8 cellular contexts compared by ENCODE assay signal in the genomic region with DNA sequence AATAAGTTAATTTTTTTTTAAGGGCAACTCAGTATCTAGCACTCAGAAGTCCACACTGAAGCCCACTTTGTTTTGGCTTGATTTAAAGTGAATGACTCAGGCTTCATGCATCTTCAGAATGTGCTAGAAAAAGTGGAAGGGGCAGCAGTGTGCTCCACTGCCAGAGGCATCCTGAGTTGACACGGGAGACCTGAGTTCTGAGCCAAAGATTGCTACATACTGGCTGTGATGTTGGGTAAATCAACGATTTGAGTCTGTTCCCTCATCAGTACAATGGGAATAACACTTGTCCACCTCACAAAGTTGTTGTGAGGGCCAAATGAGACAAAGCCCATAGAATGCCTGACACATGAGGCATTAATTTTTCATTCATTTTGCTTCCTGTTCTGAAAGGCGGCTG. TPM values are rescaled to one million over a fixed set of nuclear protein-coding genes. Genes with fewer than 3 reads are reported as not detected.
A peak's percentile ranks its signal among the peaks of the same experiment; 100 is the strongest.
DNase-seq lines count a peak whose midpoint lies in the region; ATAC-seq and TF ChIP-seq lines count a peak whose summit lies in the region.

No MANE protein-coding gene starts in this region.

- TF ChIP-seq CTCF in RWPE2 (IDR thresholded peaks at IDR 0.05; ENCODE audit: poor library complexity, severe bottlenecking): no peak
- no peak for TF ChIP-seq CTCF in epithelial cell of esophagus (IDR thresholded peaks at IDR 0.05; ENCODE audit: insufficient read depth, low read depth, low read length, missing control alignments)
- no peak for TF ChIP-seq CTCF in natural killer cell (IDR thresholded peaks at IDR 0.05)

- H3K36me3 ChIP-seq in H7 (replicated peaks; ENCODE audit: control insufficient read depth, insufficient read depth, low read length) (peaks cover 26% of the 10 kb centered on the region), RWPE2 (ENCODE audit: low read depth) (peaks cover 41% of the 10 kb centered on the region)

- no peak overlapping the region for H3K4me3 ChIP-seq in H7 (ENCODE audit: insufficient read depth, low read depth, low read length)
- H3K4me3 ChIP-seq in RWPE2 (ENCODE audit: severe bottlenecking): no peak overlapping the region
- no peak overlapping the region for H3K4me3 ChIP-seq in epithelial cell of esophagus (ENCODE audit: low read length)

- ATAC-seq in RWPE2 (ENCODE audit: low read depth): peak; percentile 76
- peak in 1 of 3 donors; percentile 5 for ATAC-seq in natural killer cell
- no peak for ATAC-seq in GM19035 (IDR thresholded peaks at IDR 0.05; ENCODE audit: unreplicated experiment)
- no peak for ATAC-seq in HG03520 (IDR thresholded peaks at IDR 0.05; ENCODE audit: unreplicated experiment)

- no peaks in the 10 kb centered on the region for H3K36me3 Mint-ChIP-seq in natural killer cell

- H3K9me3 Mint-ChIP-seq in natural killer cell: no peaks in the 10 kb centered on the region

- H3K27me3 Mint-ChIP-seq in natural killer cell (ENCODE audit: low read depth in 2 of 2): no peaks in the 10 kb centered on the region

- DNase-seq in H7: peak; percentile 44
- DNase-seq in RWPE2 (ENCODE audit: low spot score): no peak
- peak; percentile 86 for DNase-seq in epithelial cell of esophagus (ENCODE audit: low read depth)
- DNase-seq in natural killer cell: no peak
- no peak for DNase-seq in inferior parietal cortex (ENCODE audit: extremely low spot score)
- DNase-seq in germinal center (ENCODE audit: low spot score): no peak

- H3K27me3 ChIP-seq in H7 (ENCODE audit: control insufficient read depth, insufficient read depth, low read length) (no peaks in the 10 kb centered on the region), RWPE2 (ENCODE audit: insufficient read depth, poor library complexity, severe bottlenecking) (no peaks in the 10 kb centered on the region)

- intact Hi-C loops in natural killer cell (cut with micrococcal nuclease): loop anchor here (1.0 to 10.0 kb wide), 7 partner anchors 34 to 1651 kb away; a partner anchor contains a TSS

- peak overlapping the region; percentile 84 for H3K4me3 Mint-ChIP-seq in natural killer cell

- H3K9me3 ChIP-seq in RWPE2 (ENCODE audit: severe bottlenecking): no peaks in the 10 kb centered on the region

- peaks cover 48 to 57% of the 10 kb centered on the region in 2 donors for H3K4me1 Mint-ChIP-seq in natural killer cell

- H3K27ac ChIP-seq in RWPE2 (ENCODE audit: poor library complexity, severe bottlenecking): peak overlapping the region; percentile 94

- peak overlapping the region; percentile 95 to 100 for H3K27ac Mint-ChIP-seq in natural killer cell

- H3K4me1 ChIP-seq in RWPE2 (ENCODE audit: insufficient read depth, poor library complexity, severe bottlenecking): peaks cover 30% of the 10 kb centered on the region

RNA-seq across cellular contexts. Expression of a gene that starts 19.0 kb away (rescaled TPM):
- total RNA-seq in H7 (2014; rRNA removed; shearing (Covaris generic)): 59.1 and 62.7 TPM in 2 replicates
- 10 to 100 TPM; 49.5 to 61.1 (median 54.1) TPM for total RNA-seq in natural killer cell

RNA-seq across cellular contexts. Expression of a gene that starts 19.2 kb away (rescaled TPM):
- 53.1 and 53.8 TPM in 2 replicates for total RNA-seq in H7 (2014; rRNA removed; shearing (Covaris generic))
- total RNA-seq in natural killer cell: 1 to 10 TPM; 2.1 to 4.3 (median 3.4) TPM

RNA-seq across cellular contexts. Expression of a gene that starts 34.6 kb away (rescaled TPM):
- 23.9 and 31.0 TPM in 2 replicates for total RNA-seq in H7 (2014; rRNA removed; shearing (Covaris generic))
- 10 to 100 TPM; 45.5 to 62.1 (median 50.0) TPM for total RNA-seq in natural killer cell

RNA-seq across cellular contexts. Expression of a gene that starts 34.8 kb away (rescaled TPM):
- total RNA-seq in H7 (2014; rRNA removed; shearing (Covaris generic)): 17.0 and 17.9 TPM in 2 replicates
- 1 to 10 TPM; 7.6 to 9.1 (median 8.9) TPM for total RNA-seq in natural killer cell

Comparison
In these comparisons a context has a peak if more than half of its experiments do, and no peak if none do; other contexts are left out.
1. DNase-seq: peak in H7 (single experiment) and epithelial cell of esophagus (single experiment); none in RWPE2 (single experiment), natural killer cell (single experiment), inferior parietal cortex (single experiment) and germinal center (single experiment).
2. RNA of a gene that starts 19.2 kb away (total RNA-seq): 53.1 to 53.8 TPM in H7; 2.1 to 4.3 TPM in natural killer cell; every median in the first group is over 10 times any median in the second.